Comparison of ENCODE assay signal across 12 cellular contexts in genomic region chr3:15500107-15500724, GRCh38. TPM values are rescaled to one million over a fixed set of nuclear protein-coding genes. Genes with fewer than 3 reads are reported as not detected.
DNase-seq lines count a peak whose midpoint lies in the region; ATAC-seq and TF ChIP-seq lines count a peak whose summit lies in the region.
"Had no signal": no experiment of that assay in that cellular context is flagged by ENCODE, and none has a peak within 500 bp of the region (broad histone marks: within the 10 kb centered on the region; RNA-seq: fewer than 3 reads in every experiment).

No MANE protein-coding gene starts in this region.

- WGBS in esophagus squamous epithelium, 2 donors: 41 to 52% methylated on average over 3 of the region's 3 CpGs

- H3K27ac ChIP-seq in esophagus squamous epithelium: no peak overlapping the region
- H3K27ac ChIP-seq: colonic mucosa, KMS-11 had no signal

- H3K4me3 ChIP-seq in mucosa of descending colon (no peak overlapping the region), esophagus squamous epithelium (no peak overlapping the region)
- H3K4me3 ChIP-seq: colonic mucosa, skin epidermis had no signal

- H3K4me3 Mint-ChIP-seq in activated T-cell treated with anti-CD3 and anti-CD28 coated beads, Interleukin-2, amount 50 U/mL, for 4 hours: no peak overlapping the region
- peak overlapping the region; percentile 28 for H3K4me3 Mint-ChIP-seq in stimulated activated naive CD8-positive, alpha-beta T cell treated with anti-CD3 and anti-CD28 coated beads, Interleukin-15, Interleukin-2, amounts not matched to agents 100 ng/mL and 50 ng/mL, for 24 hours
- H3K4me3 Mint-ChIP-seq: naive B cell had no signal

- no peaks in the 10 kb centered on the region for H3K4me1 ChIP-seq in mucosa of descending colon (ENCODE audit: low read depth)
- H3K4me1 ChIP-seq in esophagus squamous epithelium: peaks cover 0 to 11% (median 0%) of the 10 kb centered on the region in 3 donors
- H3K4me1 ChIP-seq: colonic mucosa had no signal

- no peak for DNase-seq in activated T-cell treated with anti-CD3 and anti-CD28 coated beads, Interleukin-2, amount 50 U/mL, for 4 hours
- no peak for DNase-seq in activated T-cell treated with anti-CD3 and anti-CD28 coated beads, Interleukin-2, amount 50 U/mL, for 1 hour
- DNase-seq in amniotic epithelial cell (ENCODE audit: low read depth) (peak; percentile 30), mucosa of descending colon (no peak), activated gamma-delta T cell treated with Interleukin-2 at 50 U/mL for 16 hours (no peak), esophagus squamous epithelium (lab: John Stamatoyannopoulos, UW) (no peak)
- DNase-seq: colonic mucosa, naive B cell had no signal

- peaks cover 25% of the 10 kb centered on the region for H3K4me1 Mint-ChIP-seq in activated T-cell treated with anti-CD3 and anti-CD28 coated beads, Interleukin-2, amount 50 U/mL, for 4 hours (ENCODE audit: low read depth)
- H3K4me1 Mint-ChIP-seq in stimulated activated naive CD8-positive, alpha-beta T cell treated with anti-CD3 and anti-CD28 coated beads, Interleukin-15, Interleukin-2, amounts not matched to agents 100 ng/mL and 50 ng/mL, for 24 hours (ENCODE audit: low read depth): peaks cover 31% of the 10 kb centered on the region
- H3K4me1 Mint-ChIP-seq: naive B cell had no signal

- H3K9me3 ChIP-seq in mucosa of descending colon (no peaks in the 10 kb centered on the region), esophagus squamous epithelium (no peaks in the 10 kb centered on the region)
- H3K9me3 ChIP-seq: colonic mucosa had no signal

- ATAC-seq in activated T-cell treated with anti-CD3 and anti-CD28 coated beads, Interleukin-2, amount 50 U/mL, for 4 hours: peak; percentile 87
- ATAC-seq in HG02642 (IDR thresholded peaks at IDR 0.05; ENCODE audit: poor library complexity, unreplicated experiment) (peak; percentile 65), mucosa of descending colon (no peak)

- TF ChIP-seq CTCF in mucosa of descending colon (IDR thresholded peaks at IDR 0.05): no peak
- TF ChIP-seq CTCF in esophagus squamous epithelium (IDR thresholded peaks at IDR 0.05): no peak

- no peaks in the 10 kb centered on the region for H3K27me3 Mint-ChIP-seq in activated T-cell treated with anti-CD3 and anti-CD28 coated beads, Interleukin-2, amount 50 U/mL, for 4 hours (ENCODE audit: low read depth)
- no peaks in the 10 kb centered on the region for H3K27me3 Mint-ChIP-seq in stimulated activated naive CD8-positive, alpha-beta T cell treated with anti-CD3 and anti-CD28 coated beads, Interleukin-15, Interleukin-2, amounts not matched to agents 100 ng/mL and 50 ng/mL, for 24 hours
- H3K27me3 Mint-ChIP-seq: naive B cell had no signal

- intact Hi-C loops in mucosa of descending colon (cut with DNase I, micrococcal nuclease): no loop called here
- intact Hi-C loops in esophagus squamous epithelium (cut with DNase I): no loop called here

- TF ChIP-seq POLR2A in esophagus squamous epithelium (IDR thresholded peaks at IDR 0.05): no peak

- H3K27ac Mint-ChIP-seq in stimulated activated naive CD8-positive, alpha-beta T cell treated with anti-CD3 and anti-CD28 coated beads, Interleukin-15, Interleukin-2, amounts not matched to agents 100 ng/mL and 50 ng/mL, for 24 hours: peak overlapping the region; percentile 22
- H3K27ac Mint-ChIP-seq: naive B cell had no signal

- H3K36me3 ChIP-seq in mucosa of descending colon (ENCODE audit: low read depth): no peaks in the 10 kb centered on the region
- H3K36me3 ChIP-seq in esophagus squamous epithelium: no peaks in the 10 kb centered on the region
- H3K36me3 ChIP-seq: colonic mucosa had no signal

- no peaks in the 10 kb centered on the region for H3K36me3 Mint-ChIP-seq in activated T-cell treated with anti-CD3 and anti-CD28 coated beads, Interleukin-2, amount 50 U/mL, for 4 hours (ENCODE audit: insufficient read depth)
- H3K36me3 Mint-ChIP-seq in stimulated activated naive CD8-positive, alpha-beta T cell treated with anti-CD3 and anti-CD28 coated beads, Interleukin-15, Interleukin-2, amounts not matched to agents 100 ng/mL and 50 ng/mL, for 24 hours (ENCODE audit: low read depth): no peaks in the 10 kb centered on the region
- H3K36me3 Mint-ChIP-seq: naive B cell had no signal

- no peaks in the 10 kb centered on the region for H3K27me3 ChIP-seq in esophagus squamous epithelium
- H3K27me3 ChIP-seq: colonic mucosa had no signal

- no peaks in the 10 kb centered on the region for H3K9me3 Mint-ChIP-seq in activated T-cell treated with anti-CD3 and anti-CD28 coated beads, Interleukin-2, amount 50 U/mL, for 4 hours
- no peaks in the 10 kb centered on the region for H3K9me3 Mint-ChIP-seq in stimulated activated naive CD8-positive, alpha-beta T cell treated with anti-CD3 and anti-CD28 coated beads, Interleukin-15, Interleukin-2, amounts not matched to agents 100 ng/mL and 50 ng/mL, for 24 hours
- H3K9me3 Mint-ChIP-seq: naive B cell had no signal

RNA-seq across cellular contexts. Expression of gene COLQ, which starts 21.3 kb away (rescaled TPM):
- 1 to 10 TPM in 2 of 3 donors, under 1 TPM in 1; 0.71 to 1.3 (median 1.2) TPM for total RNA-seq in activated T-cell treated with anti-CD3 and anti-CD28 coated beads, Interleukin-2, amount 50 U/mL, for 4 hours
- total RNA-seq in mucosa of descending colon: 1 to 10 TPM; 1.1 to 3.0 (median 1.5) TPM
- 1 to 10 TPM in 1 of 4 donors, under 1 TPM in 3; 0.70 to 1.1 (median 0.89) TPM for total RNA-seq in esophagus squamous epithelium
